8 cellular contexts compared by ENCODE assay signal in the genomic region with DNA sequence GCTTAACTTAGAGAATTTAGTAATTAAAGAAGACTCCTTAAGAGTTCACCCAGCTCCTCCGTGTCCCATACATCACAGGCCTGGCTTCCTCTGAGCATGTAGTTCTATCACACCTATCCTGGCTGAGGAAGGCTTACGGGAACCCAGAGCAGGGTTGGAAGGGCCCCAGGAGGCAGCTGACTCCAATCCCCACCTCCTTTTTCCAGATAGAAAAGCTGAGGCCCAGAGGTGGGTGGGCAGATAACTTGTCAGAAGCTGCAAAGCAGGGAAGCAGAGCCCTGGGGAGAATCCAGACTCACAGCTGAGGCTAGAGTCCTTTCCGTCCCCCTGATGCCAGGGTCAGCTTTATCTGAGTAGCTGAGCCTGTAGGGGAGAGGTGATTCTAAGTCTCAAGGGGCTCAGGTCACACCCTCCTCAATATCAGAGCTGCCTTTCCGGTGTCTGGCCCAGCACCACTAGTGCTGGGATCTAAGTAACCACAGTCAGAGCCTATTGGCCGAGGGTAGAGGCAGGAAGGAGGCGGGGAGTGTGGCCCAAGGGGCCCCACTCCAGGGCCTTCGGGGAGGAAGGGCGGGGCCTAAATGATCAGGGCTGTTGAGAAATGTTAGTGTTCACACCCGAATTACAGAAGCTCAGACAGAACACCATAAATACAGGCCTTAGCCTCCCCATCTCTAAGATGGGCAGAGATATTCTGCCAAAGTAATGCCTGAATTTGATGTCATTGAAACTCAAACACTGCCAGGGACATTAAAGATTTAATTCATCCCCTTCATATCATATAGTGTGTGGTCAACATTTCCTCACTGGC. TPM values are rescaled to one million over a fixed set of nuclear protein-coding genes. Genes with fewer than 3 reads are reported as not detected.
DNase-seq lines count a peak whose midpoint lies in the region; ATAC-seq and TF ChIP-seq lines count a peak whose summit lies in the region.

No MANE protein-coding gene starts in this region.

- H3K4me1 ChIP-seq in CD4-positive, alpha-beta memory T cell (ENCODE audit: insufficient read depth, low read length), result peaks cover 98% of the 10 kb centered on the region
- H3K4me1 ChIP-seq in mucosa of descending colon (ENCODE audit: low read depth), result peaks cover 8% of the 10 kb centered on the region

- H3K9me3 Mint-ChIP-seq in CD4-positive, alpha-beta memory T cell, result no peaks in the 10 kb centered on the region

- H3K36me3 Mint-ChIP-seq in CD4-positive, alpha-beta memory T cell, result peaks cover 26 to 46% of the 10 kb centered on the region in 2 donors

- H3K4me1 Mint-ChIP-seq in CD4-positive, alpha-beta memory T cell, result peaks cover 66 to 93% (median 76%) of the 10 kb centered on the region in 4 donors

- H3K27me3 Mint-ChIP-seq in CD4-positive, alpha-beta memory T cell, result no peaks in the 10 kb centered on the region

- no peaks in the 10 kb centered on the region for H3K27me3 ChIP-seq in CD4-positive, alpha-beta memory T cell (ENCODE audit: insufficient read depth, low read length)

- H3K27ac Mint-ChIP-seq in CD4-positive, alpha-beta memory T cell, result peak overlapping the region; percentile 86 to 99 (median 95)

- peak overlapping the region; percentile 90 for H3K27ac ChIP-seq in CD4-positive, alpha-beta memory T cell (ENCODE audit: low read depth, low read length)
- H3K27ac ChIP-seq in coronary artery, result peak overlapping the region; percentile 27 to 82

- no peaks in the 10 kb centered on the region for H3K36me3 ChIP-seq in CD4-positive, alpha-beta memory T cell (ENCODE audit: insufficient read depth, low read length)
- H3K36me3 ChIP-seq in mucosa of descending colon (ENCODE audit: low read depth), result no peaks in the 10 kb centered on the region

- intact Hi-C loops in CD4-positive, alpha-beta memory T cell (cut with micrococcal nuclease), result loop anchor here (1.0 to 2.0 kb wide), 4 partner anchors 9 to 57 kb away; partner anchors contain the start of gene ANXA6
- intact Hi-C loops in mucosa of descending colon (cut with DNase I, micrococcal nuclease), result no loop called here

- no peak for TF ChIP-seq CTCF in coronary artery (IDR thresholded peaks at IDR 0.05)
- no peak for TF ChIP-seq CTCF in mucosa of descending colon (IDR thresholded peaks at IDR 0.05)

- peak; percentile 69 for ATAC-seq in GM21447 (IDR thresholded peaks at IDR 0.05; ENCODE audit: unreplicated experiment)
- ATAC-seq in mucosa of descending colon, result peak; percentile 91

- peak overlapping the region; percentile 49 to 85 for H3K4me3 ChIP-seq in CD4-positive, alpha-beta memory T cell (ENCODE audit: low read length in 2 of 2)
- H3K4me3 ChIP-seq in coronary artery (peak overlapping the region; percentile 28), mucosa of descending colon (no peak overlapping the region)

- no peaks in the 10 kb centered on the region for H3K9me3 ChIP-seq in CD4-positive, alpha-beta memory T cell (ENCODE audit: control insufficient read depth in 1 of 2, low read length in 2 of 2)
- no peaks in the 10 kb centered on the region for H3K9me3 ChIP-seq in mucosa of descending colon

- DNase-seq in CD4-positive, alpha-beta memory T cell, result peak; percentile 83 to 92 (median 84)
- DNase-seq in HUDEP-2 (lab: John Stamatoyannopoulos, UW; ENCODE audit: unreplicated experiment in 76 of 76) (peak in 74 of 76 experiments; percentile 20 to 92 (median 83)), coronary artery (ENCODE audit: low spot score) (peak; percentile 84), mucosa of descending colon (peak; percentile 77 to 93 (median 78)), NCI-H1105 (lab: John Stamatoyannopoulos, UW) (no peak)
- peak; percentile 64 to 74 for DNase-seq in activated CD4-positive, alpha-beta T cell treated with anti-CD3 and anti-CD28 coated beads for 24 hours (ENCODE audit: low read depth in 2 of 2)
- DNase-seq in stimulated activated naive CD4-positive, alpha-beta T cell (lab: John Stamatoyannopoulos, UW), result peak; percentile 63 to 84 (median 77)

- CTCF ChIA-PET in CD4-positive, alpha-beta memory T cell (lab: Charles Lee; ENCODE audit: partially characterized antibody), result interaction anchor here (0.9 to 7.1 kb wide), 15 partner anchors 10 to 99 kb away, joined by 3 to 81 read pairs (median 6); partner anchors contain the start of genes CCDC69 and GM2A

- peak overlapping the region; percentile 86 to 95 (median 88) for H3K4me3 Mint-ChIP-seq in CD4-positive, alpha-beta memory T cell

- POLR2A ChIA-PET in CD4-positive, alpha-beta memory T cell (lab: Charles Lee; ENCODE audit: partially characterized antibody), result interaction anchor here (0.8 to 6.4 kb wide), 29 partner anchors 9 to 513 kb away, joined by 3 to 335 read pairs (median 5); partner anchors contain the start of genes ANXA6, CCDC69, DCTN4 and GM2A

RNA-seq across cellular contexts. Expression of gene CCDC69, which starts 9.9 kb away (rescaled TPM):
- 10 to 100 TPM; 93.5 to 93.9 TPM for total RNA-seq in CD4-positive, alpha-beta memory T cell
- 10 to 100 TPM; 38.9 to 83.0 TPM for polyA plus RNA-seq in CD4-positive, alpha-beta memory T cell
- total RNA-seq in mucosa of descending colon, result 100 to 1,000 TPM in 1 of 3 donors, 10 to 100 TPM in 1, 1 to 10 TPM in 1; 8.8 to 190 (median 23.4) TPM

RNA-seq across cellular contexts. Expression of gene GM2A, which starts 39.0 kb away (rescaled TPM):
- 10 to 100 TPM; 20.4 to 23.1 TPM for total RNA-seq in CD4-positive, alpha-beta memory T cell
- 1 to 10 TPM; 4.3 to 5.6 TPM for polyA plus RNA-seq in CD4-positive, alpha-beta memory T cell
- total RNA-seq in mucosa of descending colon, result 10 to 100 TPM; 22.0 to 32.1 (median 30.9) TPM

RNA-seq across cellular contexts. Expression of gene ANXA6, which starts 56.4 kb away (rescaled TPM):
- total RNA-seq in CD4-positive, alpha-beta memory T cell, result 100 to 1,000 TPM; 318 to 342 TPM
- 100 to 1,000 TPM; 229 to 330 TPM for polyA plus RNA-seq in CD4-positive, alpha-beta memory T cell
- 100 to 1,000 TPM in 1 of 3 donors, 10 to 100 TPM in 2; 21.4 to 180 (median 68.0) TPM for total RNA-seq in mucosa of descending colon
